8 cellular contexts compared by ENCODE assay signal in the genomic region with DNA sequence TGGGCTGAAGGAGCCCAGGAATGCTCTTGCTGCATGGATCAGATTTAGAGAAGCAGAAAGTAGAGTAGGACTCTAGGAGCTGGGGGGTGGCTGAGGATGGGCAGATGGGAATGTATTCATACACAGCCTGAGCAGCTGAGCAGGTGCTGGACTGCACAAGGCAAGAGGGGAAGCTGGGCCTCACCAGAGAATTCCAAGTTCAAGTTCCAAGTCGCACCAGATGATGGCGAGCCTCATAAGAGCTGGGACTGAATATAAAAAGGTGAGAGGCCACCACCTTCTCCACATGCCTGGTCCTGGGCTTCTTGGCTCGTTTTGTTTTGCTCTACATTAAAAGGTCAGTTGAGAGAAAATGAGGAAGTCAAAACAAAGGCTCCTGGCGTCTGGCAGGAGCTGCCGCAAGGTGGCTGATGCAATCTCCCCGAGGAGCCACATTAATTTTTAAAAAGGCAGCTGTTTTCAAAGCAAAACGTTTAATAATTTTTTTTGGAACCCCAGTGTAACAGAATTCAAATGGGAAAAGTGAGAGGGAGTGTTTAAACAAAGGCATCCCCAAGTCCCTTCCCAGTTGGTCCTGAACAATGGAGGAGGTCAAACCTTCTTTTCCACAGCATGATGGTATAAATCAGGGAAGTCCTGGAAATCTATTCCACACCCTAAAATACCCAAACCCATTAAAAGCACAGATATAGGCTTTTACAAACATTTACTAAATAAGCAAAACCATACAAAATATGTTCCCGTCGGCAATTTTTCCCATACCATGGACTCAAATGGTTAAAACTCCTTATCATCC. TPM values are rescaled to one million over a fixed set of nuclear protein-coding genes. Genes with fewer than 3 reads are reported as not detected.
DNase-seq lines count a peak whose midpoint lies in the region; ATAC-seq and TF ChIP-seq lines count a peak whose summit lies in the region.

No MANE protein-coding gene starts in this region.

- WGBS in lung, 2 donors = 32 to 50% methylated on average over 9 of the region's 9 CpGs

- no peaks in the 10 kb centered on the region for H3K27me3 Mint-ChIP-seq in activated naive CD8-positive, alpha-beta T cell

- no peaks in the 10 kb centered on the region for H3K27me3 ChIP-seq in lung (ENCODE audit: control insufficient read depth, insufficient read depth)

- peak; percentile 37 for ATAC-seq in HG02885 (IDR thresholded peaks at IDR 0.05; ENCODE audit: poor library complexity, unreplicated experiment)
- no peak for ATAC-seq in lung (ENCODE audit: insufficient read depth, low FRiP score)
- ATAC-seq in omental fat pad (ENCODE audit: low FRiP score) = no peak
- no peak for ATAC-seq in HG03565 (IDR thresholded peaks at IDR 0.05; ENCODE audit: unreplicated experiment)

- H3K9me3 Mint-ChIP-seq in activated naive CD8-positive, alpha-beta T cell (ENCODE audit: low read depth) = peaks cover 12% of the 10 kb centered on the region

- peak overlapping the region; percentile 84 for H3K27ac Mint-ChIP-seq in activated naive CD8-positive, alpha-beta T cell

- H3K4me3 ChIP-seq in lung = no peak overlapping the region

- H3K4me1 ChIP-seq in lung (ENCODE audit: control insufficient read depth in 2 of 2, insufficient read depth in 2 of 2, low read length in 2 of 2) = peaks cover 17 to 38% of the 10 kb centered on the region in 2 donors

- DNase-seq in AML-193 (lab: John Stamatoyannopoulos, UW) (peak; percentile 71 to 77), lung (ENCODE audit: low spot score) (no peak), omental fat pad (ENCODE audit: low spot score) (no peak), NCI-H1436 (lab: John Stamatoyannopoulos, UW) (no peak), NCI-H2227 treated with DMSO at 0.1 percent for 48 hours (lab: John Stamatoyannopoulos, UW) (no peak)

- peaks cover 65% of the 10 kb centered on the region for H3K4me1 Mint-ChIP-seq in activated naive CD8-positive, alpha-beta T cell (ENCODE audit: low read depth)

- TF ChIP-seq CTCF in lung (IDR thresholded peaks at IDR 0.05; ENCODE audit: control extremely low read depth, extremely low read depth) (no peak), omental fat pad (IDR thresholded peaks at IDR 0.05) (no peak)

- peaks cover 0 to 2% of the 10 kb centered on the region in 2 donors for H3K9me3 ChIP-seq in lung (ENCODE audit: control insufficient read depth in 2 of 2, insufficient read depth in 1 of 2, low read length in 1 of 2)

- H3K36me3 ChIP-seq in lung (ENCODE audit: control insufficient read depth in 2 of 2, insufficient read depth in 2 of 2, low read length in 2 of 2) = peaks cover 0 to 18% of the 10 kb centered on the region in 2 donors

- H3K27ac ChIP-seq in lung (ENCODE audit: low read depth in 1 of 2, low read length in 1 of 2) = peak overlapping the region; percentile 54 to 81

- H3K4me3 Mint-ChIP-seq in activated naive CD8-positive, alpha-beta T cell = no peak overlapping the region

- peaks cover 43% of the 10 kb centered on the region for H3K36me3 Mint-ChIP-seq in activated naive CD8-positive, alpha-beta T cell

RNA-seq across cellular contexts. Expression of a gene that starts 9.5 kb away (rescaled TPM):
- total RNA-seq in lung (10 to 100 TPM; 40.0 to 50.2 TPM), omental fat pad (10 to 100 TPM; 24.6 to 50.8 (median 29.6) TPM)
- polyA plus RNA-seq in lung = 10 to 100 TPM; 22.4 to 39.5 TPM

RNA-seq across cellular contexts. Expression of a gene that starts 13.2 kb away (rescaled TPM):
- total RNA-seq in lung (10 to 100 TPM; 16.1 to 19.7 TPM), omental fat pad (100 to 1,000 TPM in 1 of 4 donors, 10 to 100 TPM in 3; 25.9 to 106 (median 62.1) TPM)
- polyA plus RNA-seq in lung = 10 to 100 TPM; 17.4 to 35.2 TPM

RNA-seq across cellular contexts. Expression of a gene that starts 50.3 kb away (rescaled TPM):
- 10 to 100 TPM; 28.0 to 47.8 TPM for total RNA-seq in lung
- polyA plus RNA-seq in lung = 10 to 100 TPM; 11.3 to 15.1 TPM
- 10 to 100 TPM in 3 of 4 donors, 1 to 10 TPM in 1; 9.8 to 51.9 (median 10.3) TPM for total RNA-seq in omental fat pad

Comparison
In these comparisons a context has a peak if more than half of its experiments do, and no peak if none do; other contexts are left out.
1. DNase-seq: peak in AML-193 (2 of 2); none in lung (single experiment), omental fat pad (single experiment), NCI-H1436 (single experiment) and NCI-H2227 treated with DMSO at 0.1 percent for 48 hours (single experiment).